ENCODE assay signal across 11 cellular contexts in genomic region chr20:54345301-54345724, GRCh38.
DNase-seq lines count a peak whose midpoint lies in the region; ATAC-seq and FAIRE-seq lines count a peak whose summit lies in the region.
"Had no signal": no experiment of that assay in that cellular context is flagged by ENCODE, and none has a peak within 500 bp of the region (broad histone marks: within the 10 kb centered on the region; RNA-seq: fewer than 3 reads in every experiment).

No MANE protein-coding gene starts in this region.

- no peak overlapping the region for H3K27ac ChIP-seq in naive thymus-derived CD4-positive, alpha-beta T cell (ENCODE audit: low read depth, low read length)
- H3K27ac ChIP-seq: BLaER1, VCaP had no signal

- no peaks in the 10 kb centered on the region for H3K9me3 ChIP-seq in naive thymus-derived CD4-positive, alpha-beta T cell (ENCODE audit: control insufficient read depth in 2 of 3, low read length in 3 of 3)
- H3K9me3 ChIP-seq: BLaER1 had no signal

- H3K4me1 ChIP-seq in naive thymus-derived CD4-positive, alpha-beta T cell (ENCODE audit: control insufficient read depth in 2 of 2, insufficient read depth in 2 of 2, low read length in 2 of 2), result no peaks in the 10 kb centered on the region

- no peak for ATAC-seq in naive thymus-derived CD4-positive, alpha-beta T cell

- POLR2A ChIA-PET in naive thymus-derived CD4-positive, alpha-beta T cell (lab: Charles Lee), result no interaction called here

- H3K4me1 Mint-ChIP-seq in activated CD4-positive, alpha-beta T cell treated with anti-CD3 and anti-CD28 coated beads, Interleukin-2, amount 10 ng/mL, durations not matched to agents 24 days and 14 days, result peaks cover 16% of the 10 kb centered on the region
- peaks cover 0 to 7% (median 0%) of the 10 kb centered on the region in 7 donors for H3K4me1 Mint-ChIP-seq in naive thymus-derived CD4-positive, alpha-beta T cell

- CTCF ChIA-PET in naive thymus-derived CD4-positive, alpha-beta T cell (lab: Charles Lee), result no interaction called here

- no peak overlapping the region for H3K4me3 ChIP-seq in naive thymus-derived CD4-positive, alpha-beta T cell (ENCODE audit: low read length)
- H3K4me3 ChIP-seq: BLaER1 had no signal

- no peak for DNase-seq in activated CD4-positive, alpha-beta T cell treated with anti-CD3 and anti-CD28 coated beads, Interleukin-2, amount 10 ng/mL, durations not matched to agents 24 days and 14 days
- DNase-seq in activated CD4-positive, alpha-beta T cell treated with anti-CD3 and anti-CD28 coated beads, Interleukin-2, amount 50 U/mL, for 1 hour, result no peak
- peak; percentile 69 for DNase-seq in HS-27A (ENCODE audit: low read depth)
- peak; percentile 95 for DNase-seq in dedifferentiated amniotic fluid mesenchymal stem cell (ENCODE audit: extremely low spot score)
- DNase-seq in urothelium cell line (ENCODE audit: low spot score), result peak; percentile 76
- DNase-seq in NCI-H82 (lab: John Stamatoyannopoulos, UW), result no peak
- DNase-seq in naive thymus-derived CD4-positive, alpha-beta T cell, result no peak
- DNase-seq in putamen (ENCODE audit: low spot score), result no peak

- no peaks in the 10 kb centered on the region for H3K27me3 ChIP-seq in naive thymus-derived CD4-positive, alpha-beta T cell (ENCODE audit: control insufficient read depth in 2 of 2, insufficient read depth in 2 of 2, low read length in 2 of 2)
- H3K27me3 ChIP-seq: BLaER1 had no signal

- H3K36me3 Mint-ChIP-seq in activated CD4-positive, alpha-beta T cell treated with anti-CD3 and anti-CD28 coated beads, Interleukin-2, amount 10 ng/mL, durations not matched to agents 24 days and 14 days (ENCODE audit: low read depth), result no peaks in the 10 kb centered on the region
- peaks cover 0 to 3% (median 0%) of the 10 kb centered on the region in 5 donors for H3K36me3 Mint-ChIP-seq in naive thymus-derived CD4-positive, alpha-beta T cell

- FAIRE-seq in urothelium cell line (lab: Jason Lieb, UNC), result no peak
- FAIRE-seq: endometrium had no signal

- intact Hi-C loops in activated CD4-positive, alpha-beta T cell treated with anti-CD3 and anti-CD28 coated beads, Interleukin-2, amount 10 ng/mL, durations not matched to agents 24 days and 14 days (cut with micrococcal nuclease), result no loop called here
- intact Hi-C loops in naive thymus-derived CD4-positive, alpha-beta T cell (cut with micrococcal nuclease), result no loop called here

- H3K4me3 Mint-ChIP-seq in activated CD4-positive, alpha-beta T cell treated with anti-CD3 and anti-CD28 coated beads, Interleukin-2, amount 10 ng/mL, durations not matched to agents 24 days and 14 days, result peak overlapping the region; percentile 35
- H3K4me3 Mint-ChIP-seq in naive thymus-derived CD4-positive, alpha-beta T cell, result no peak overlapping the region

- H3K27ac Mint-ChIP-seq in activated CD4-positive, alpha-beta T cell treated with anti-CD3 and anti-CD28 coated beads, Interleukin-2, amount 10 ng/mL, durations not matched to agents 24 days and 14 days, result peak overlapping the region; percentile 59
- peak overlapping the region in 1 of 9 donors; percentile 2 for H3K27ac Mint-ChIP-seq in naive thymus-derived CD4-positive, alpha-beta T cell

- no peaks in the 10 kb centered on the region for H3K36me3 ChIP-seq in naive thymus-derived CD4-positive, alpha-beta T cell (ENCODE audit: control insufficient read depth in 2 of 3, insufficient read depth in 3 of 3, low read length in 3 of 3)
- H3K36me3 ChIP-seq: BLaER1 had no signal

- no peaks in the 10 kb centered on the region for H3K27me3 Mint-ChIP-seq in activated CD4-positive, alpha-beta T cell treated with anti-CD3 and anti-CD28 coated beads, Interleukin-2, amount 10 ng/mL, durations not matched to agents 24 days and 14 days
- H3K27me3 Mint-ChIP-seq in naive thymus-derived CD4-positive, alpha-beta T cell, result peaks cover 0 to 24% (median 24%) of the 10 kb centered on the region in 5 donors

- peaks cover 10% of the 10 kb centered on the region for H3K9me3 Mint-ChIP-seq in activated CD4-positive, alpha-beta T cell treated with anti-CD3 and anti-CD28 coated beads, Interleukin-2, amount 10 ng/mL, durations not matched to agents 24 days and 14 days
- peaks cover 0 to 14% (median 1%) of the 10 kb centered on the region in 11 donors for H3K9me3 Mint-ChIP-seq in naive thymus-derived CD4-positive, alpha-beta T cell

Comparison
In these comparisons a context has a peak if more than half of its experiments do, and no peak if none do; other contexts are left out.
1. DNase-seq: peak in HS-27A (single experiment), dedifferentiated amniotic fluid mesenchymal stem cell (single experiment) and urothelium cell line (single experiment); none in activated CD4-positive, alpha-beta T cell treated with anti-CD3 and anti-CD28 coated beads, Interleukin-2, amount 10 ng/mL, durations not matched to agents 24 days and 14 days (single experiment), activated CD4-positive, alpha-beta T cell treated with anti-CD3 and anti-CD28 coated beads, Interleukin-2, amount 50 U/mL, for 1 hour (single experiment), NCI-H82 (single experiment), naive thymus-derived CD4-positive, alpha-beta T cell (0 of 9) and putamen (single experiment).